In the genomic region with DNA sequence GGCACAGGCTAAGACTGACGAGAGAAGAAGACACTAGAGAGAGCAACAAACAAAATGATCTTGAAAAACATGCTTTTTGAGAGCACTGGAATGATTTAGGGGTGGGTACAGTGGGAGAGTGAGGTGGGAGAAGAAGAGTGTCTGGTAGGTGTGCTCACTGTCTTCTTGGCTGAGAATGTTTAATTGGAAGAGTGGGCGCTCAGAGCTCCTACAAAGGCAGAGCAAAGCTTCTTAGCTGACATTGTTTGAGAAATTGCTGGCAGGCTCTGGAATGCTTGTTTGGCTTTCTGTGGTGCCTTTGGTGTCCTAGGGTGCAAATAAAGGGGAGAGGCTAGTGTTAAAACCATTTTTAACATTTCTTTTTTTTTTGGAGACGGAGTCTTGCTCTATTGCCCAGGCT, we compare ENCODE assay signal across 23 cellular contexts. TPM values are rescaled to one million over a fixed set of nuclear protein-coding genes. Genes with fewer than 3 reads are reported as not detected.
"Had no signal": no experiment of that assay in that cellular context is flagged by ENCODE, and none has a peak within 500 bp of the region (broad histone marks: within the 10 kb centered on the region; RNA-seq: fewer than 3 reads in every experiment).

No MANE protein-coding gene starts in this region.

- DNase-seq: KBM-7, MV-4-11, NCI-H1048, NCI-H1105, NCI-H1417, NCI-H1436 treated with DMSO at 0.1 percent for 48 hours, NCI-H1694, NCI-H1930, NCI-H2081, NCI-H2107, NCI-H2227 treated with DMSO at 0.1 percent for 48 hours, NCI-H446, NCI-H510A, NCI-H524 treated with DMSO at 0.1 percent for 48 hours, NCI-H69, NCI-H774, SHP77, SK-N-SH had no signal

- H3K9ac ChIP-seq: SK-N-SH had no signal

- H3K27ac ChIP-seq: HL-60, RWPE1 had no signal

- H3K9me3 ChIP-seq: SK-N-SH had no signal

- H3K4me2 ChIP-seq: SK-N-SH had no signal

RNA-seq across cellular contexts. Expression of gene LIPE, which starts 1.5 kb away (rescaled TPM):
- total RNA-seq: SK-MEL-5 had no signal

RNA-seq across cellular contexts. Expression of gene CXCL17, which starts 14.1 kb away (rescaled TPM):
- total RNA-seq: LHCN-M2, MCF 10A had no signal
- polyA plus RNA-seq: SK-N-SH had no signal

RNA-seq across cellular contexts. Expression of gene CNFN, which starts 38.6 kb away (rescaled TPM):
- total RNA-seq: LHCN-M2 had no signal
